1 cellular context compared by ENCODE assay signal in the genomic region with DNA sequence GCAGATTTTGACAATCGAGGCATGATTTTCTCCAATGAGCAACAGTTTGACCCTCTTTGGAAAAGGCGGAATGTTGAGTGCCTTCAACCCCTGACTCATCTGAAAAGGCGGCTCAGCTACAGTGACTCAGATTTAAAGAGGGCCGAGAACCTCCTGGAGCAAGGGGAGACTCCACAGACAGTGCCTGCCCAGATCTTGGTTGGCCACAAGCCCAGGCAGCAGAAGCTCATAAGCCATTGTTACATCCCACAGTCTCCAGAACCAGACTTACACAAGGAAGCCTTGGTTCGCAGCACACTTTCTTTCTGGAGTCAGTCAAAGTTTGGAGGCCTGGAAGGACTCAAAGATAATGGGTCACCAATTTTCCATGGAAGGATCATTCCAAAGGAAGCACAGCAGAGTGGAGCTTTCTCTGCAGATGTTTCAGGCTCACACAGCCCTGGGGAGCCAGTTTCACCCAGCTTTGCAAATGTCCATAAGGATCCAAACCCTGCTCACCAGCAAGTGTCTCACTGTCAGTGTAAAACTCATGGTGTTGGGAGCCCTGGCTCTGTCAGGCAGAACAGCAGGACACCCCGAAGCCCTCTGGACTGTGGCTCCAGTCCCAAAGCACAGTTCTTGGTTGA.
TF ChIP-seq lines count a peak whose summit lies in the region.

No MANE protein-coding gene starts in this region.

TF ChIP-seq in A549, 52 proteins besides CTCF, POLR2A, EP300 and RAD21 (continued from another document):
- TF ChIP-seq HMGXB4 (CRISPR knock-in tag; IDR thresholded peaks at IDR 0.05; ENCODE audit: borderline replicate concordance) (no peak), HDAC2 (IDR thresholded peaks at IDR 0.05) (no peak), CHD2 (IDR thresholded peaks at IDR 0.05; ENCODE audit: low read length, partially characterized antibody) (no peak)
TF ChIP-seq in A549: peak in this region for 0.
